ENCODE assay signal across 2 cellular contexts in the genomic region with DNA sequence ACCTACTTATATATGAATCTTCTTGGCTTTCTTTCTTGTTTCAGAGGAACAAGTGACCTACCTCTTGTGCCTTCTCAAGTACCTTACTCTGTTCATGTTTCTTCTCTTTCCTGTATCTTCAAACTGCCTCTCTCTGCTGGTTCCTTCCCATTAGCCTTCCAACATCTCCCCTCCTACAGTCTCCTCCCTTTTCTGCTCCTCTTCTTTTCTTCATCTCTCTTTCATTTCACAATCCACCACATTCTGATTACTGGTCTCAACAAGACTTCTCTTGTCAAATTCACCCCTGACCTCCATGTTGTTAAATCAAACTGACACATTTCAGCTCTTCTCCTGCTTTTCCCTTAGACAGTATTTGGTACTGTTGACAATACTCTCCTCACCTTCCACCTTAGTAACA.
TF ChIP-seq lines count a peak whose summit lies in the region.

No MANE protein-coding gene starts in this region.

TF ChIP-seq in GM23338, 12 proteins besides CTCF, POLR2A, EP300 and RAD21 (continued from another document):
- TF ChIP-seq, protein P1, sequence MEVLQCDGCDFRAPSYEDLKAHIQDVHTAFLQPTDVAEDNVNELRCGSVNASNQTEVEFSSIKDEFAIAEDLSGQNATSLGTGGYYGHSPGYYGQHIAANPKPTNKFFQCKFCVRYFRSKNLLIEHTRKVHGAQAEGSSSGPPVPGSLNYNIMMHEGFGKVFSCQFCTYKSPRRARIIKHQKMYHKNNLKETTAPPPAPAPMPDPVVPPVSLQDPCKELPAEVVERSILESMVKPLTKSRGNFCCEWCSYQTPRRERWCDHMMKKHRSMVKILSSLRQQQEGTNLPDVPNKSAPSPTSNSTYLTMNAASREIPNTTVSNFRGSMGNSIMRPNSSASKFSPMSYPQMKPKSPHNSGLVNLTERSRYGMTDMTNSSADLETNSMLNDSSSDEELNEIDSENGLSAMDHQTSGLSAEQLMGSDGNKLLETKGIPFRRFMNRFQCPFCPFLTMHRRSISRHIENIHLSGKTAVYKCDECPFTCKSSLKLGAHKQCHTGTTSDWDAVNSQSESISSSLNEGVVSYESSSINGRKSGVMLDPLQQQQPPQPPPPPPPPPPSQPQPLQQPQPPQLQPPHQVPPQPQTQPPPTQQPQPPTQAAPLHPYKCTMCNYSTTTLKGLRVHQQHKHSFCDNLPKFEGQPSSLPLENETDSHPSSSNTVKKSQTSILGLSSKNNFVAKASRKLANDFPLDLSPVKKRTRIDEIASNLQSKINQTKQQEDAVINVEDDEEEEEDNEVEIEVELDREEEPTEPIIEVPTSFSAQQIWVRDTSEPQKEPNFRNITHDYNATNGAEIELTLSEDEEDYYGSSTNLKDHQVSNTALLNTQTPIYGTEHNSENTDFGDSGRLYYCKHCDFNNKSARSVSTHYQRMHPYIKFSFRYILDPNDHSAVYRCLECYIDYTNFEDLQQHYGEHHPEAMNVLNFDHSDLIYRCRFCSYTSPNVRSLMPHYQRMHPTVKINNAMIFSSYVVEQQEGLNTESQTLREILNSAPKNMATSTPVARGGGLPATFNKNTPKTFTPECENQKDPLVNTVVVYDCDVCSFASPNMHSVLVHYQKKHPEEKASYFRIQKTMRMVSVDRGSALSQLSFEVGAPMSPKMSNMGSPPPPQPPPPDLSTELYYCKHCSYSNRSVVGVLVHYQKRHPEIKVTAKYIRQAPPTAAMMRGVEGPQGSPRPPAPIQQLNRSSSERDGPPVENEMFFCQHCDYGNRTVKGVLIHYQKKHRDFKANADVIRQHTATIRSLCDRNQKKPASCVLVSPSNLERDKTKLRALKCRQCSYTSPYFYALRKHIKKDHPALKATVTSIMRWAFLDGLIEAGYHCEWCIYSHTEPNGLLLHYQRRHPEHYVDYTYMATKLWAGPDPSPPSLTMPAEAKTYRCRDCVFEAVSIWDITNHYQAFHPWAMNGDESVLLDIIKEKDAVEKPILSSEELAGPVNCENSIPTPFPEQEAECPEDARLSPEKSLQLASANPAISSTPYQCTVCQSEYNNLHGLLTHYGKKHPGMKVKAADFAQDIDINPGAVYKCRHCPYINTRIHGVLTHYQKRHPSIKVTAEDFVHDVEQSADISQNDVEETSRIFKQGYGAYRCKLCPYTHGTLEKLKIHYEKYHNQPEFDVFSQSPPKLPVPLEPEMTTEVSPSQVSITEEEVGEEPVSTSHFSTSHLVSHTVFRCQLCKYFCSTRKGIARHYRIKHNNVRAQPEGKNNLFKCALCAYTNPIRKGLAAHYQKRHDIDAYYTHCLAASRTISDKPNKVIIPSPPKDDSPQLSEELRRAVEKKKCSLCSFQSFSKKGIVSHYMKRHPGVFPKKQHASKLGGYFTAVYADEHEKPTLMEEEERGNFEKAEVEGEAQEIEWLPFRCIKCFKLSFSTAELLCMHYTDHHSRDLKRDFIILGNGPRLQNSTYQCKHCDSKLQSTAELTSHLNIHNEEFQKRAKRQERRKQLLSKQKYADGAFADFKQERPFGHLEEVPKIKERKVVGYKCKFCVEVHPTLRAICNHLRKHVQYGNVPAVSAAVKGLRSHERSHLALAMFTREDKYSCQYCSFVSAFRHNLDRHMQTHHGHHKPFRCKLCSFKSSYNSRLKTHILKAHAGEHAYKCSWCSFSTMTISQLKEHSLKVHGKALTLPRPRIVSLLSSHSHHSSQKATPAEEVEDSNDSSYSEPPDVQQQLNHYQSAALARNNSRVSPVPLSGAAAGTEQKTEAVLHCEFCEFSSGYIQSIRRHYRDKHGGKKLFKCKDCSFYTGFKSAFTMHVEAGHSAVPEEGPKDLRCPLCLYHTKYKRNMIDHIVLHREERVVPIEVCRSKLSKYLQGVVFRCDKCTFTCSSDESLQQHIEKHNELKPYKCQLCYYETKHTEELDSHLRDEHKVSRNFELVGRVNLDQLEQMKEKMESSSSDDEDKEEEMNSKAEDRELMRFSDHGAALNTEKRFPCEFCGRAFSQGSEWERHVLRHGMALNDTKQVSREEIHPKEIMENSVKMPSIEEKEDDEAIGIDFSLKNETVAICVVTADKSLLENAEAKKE (CRISPR knock-in tag; IDR thresholded peaks at IDR 0.05) = no peak
- TF ChIP-seq EZH2 (IDR thresholded peaks at IDR 0.05; ENCODE audit: low read depth, unreplicated experiment) = no peak
- no peak for TF ChIP-seq POLR2AphosphoS5 (IDR thresholded peaks at IDR 0.05; ENCODE audit: low read depth)
- TF ChIP-seq CREB1 (CRISPR knock-in tag; IDR thresholded peaks at IDR 0.05; ENCODE audit: low read depth) = no peak
- TF ChIP-seq ZNF331 (CRISPR knock-in tag; IDR thresholded peaks at IDR 0.05; ENCODE audit: low read depth) = no peak
- TF ChIP-seq, protein P2, sequence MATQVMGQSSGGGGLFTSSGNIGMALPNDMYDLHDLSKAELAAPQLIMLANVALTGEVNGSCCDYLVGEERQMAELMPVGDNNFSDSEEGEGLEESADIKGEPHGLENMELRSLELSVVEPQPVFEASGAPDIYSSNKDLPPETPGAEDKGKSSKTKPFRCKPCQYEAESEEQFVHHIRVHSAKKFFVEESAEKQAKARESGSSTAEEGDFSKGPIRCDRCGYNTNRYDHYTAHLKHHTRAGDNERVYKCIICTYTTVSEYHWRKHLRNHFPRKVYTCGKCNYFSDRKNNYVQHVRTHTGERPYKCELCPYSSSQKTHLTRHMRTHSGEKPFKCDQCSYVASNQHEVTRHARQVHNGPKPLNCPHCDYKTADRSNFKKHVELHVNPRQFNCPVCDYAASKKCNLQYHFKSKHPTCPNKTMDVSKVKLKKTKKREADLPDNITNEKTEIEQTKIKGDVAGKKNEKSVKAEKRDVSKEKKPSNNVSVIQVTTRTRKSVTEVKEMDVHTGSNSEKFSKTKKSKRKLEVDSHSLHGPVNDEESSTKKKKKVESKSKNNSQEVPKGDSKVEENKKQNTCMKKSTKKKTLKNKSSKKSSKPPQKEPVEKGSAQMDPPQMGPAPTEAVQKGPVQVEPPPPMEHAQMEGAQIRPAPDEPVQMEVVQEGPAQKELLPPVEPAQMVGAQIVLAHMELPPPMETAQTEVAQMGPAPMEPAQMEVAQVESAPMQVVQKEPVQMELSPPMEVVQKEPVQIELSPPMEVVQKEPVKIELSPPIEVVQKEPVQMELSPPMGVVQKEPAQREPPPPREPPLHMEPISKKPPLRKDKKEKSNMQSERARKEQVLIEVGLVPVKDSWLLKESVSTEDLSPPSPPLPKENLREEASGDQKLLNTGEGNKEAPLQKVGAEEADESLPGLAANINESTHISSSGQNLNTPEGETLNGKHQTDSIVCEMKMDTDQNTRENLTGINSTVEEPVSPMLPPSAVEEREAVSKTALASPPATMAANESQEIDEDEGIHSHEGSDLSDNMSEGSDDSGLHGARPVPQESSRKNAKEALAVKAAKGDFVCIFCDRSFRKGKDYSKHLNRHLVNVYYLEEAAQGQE (IDR thresholded peaks at IDR 0.05; ENCODE audit: unreplicated experiment) = no peak
- no peak for TF ChIP-seq NANOG (IDR thresholded peaks at IDR 0.05; ENCODE audit: borderline replicate concordance)
- TF ChIP-seq, protein P3, sequence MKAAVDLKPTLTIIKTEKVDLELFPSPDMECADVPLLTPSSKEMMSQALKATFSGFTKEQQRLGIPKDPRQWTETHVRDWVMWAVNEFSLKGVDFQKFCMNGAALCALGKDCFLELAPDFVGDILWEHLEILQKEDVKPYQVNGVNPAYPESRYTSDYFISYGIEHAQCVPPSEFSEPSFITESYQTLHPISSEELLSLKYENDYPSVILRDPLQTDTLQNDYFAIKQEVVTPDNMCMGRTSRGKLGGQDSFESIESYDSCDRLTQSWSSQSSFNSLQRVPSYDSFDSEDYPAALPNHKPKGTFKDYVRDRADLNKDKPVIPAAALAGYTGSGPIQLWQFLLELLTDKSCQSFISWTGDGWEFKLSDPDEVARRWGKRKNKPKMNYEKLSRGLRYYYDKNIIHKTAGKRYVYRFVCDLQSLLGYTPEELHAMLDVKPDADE (IDR thresholded peaks at IDR 0.05) = no peak
- no peak for TF ChIP-seq ZNF114 (CRISPR knock-in tag; IDR thresholded peaks at IDR 0.05)

TF ChIP-seq in WTC11, 78 proteins besides CTCF, POLR2A, EP300 and RAD21 (continued from another document):
- TF ChIP-seq, protein P4, sequence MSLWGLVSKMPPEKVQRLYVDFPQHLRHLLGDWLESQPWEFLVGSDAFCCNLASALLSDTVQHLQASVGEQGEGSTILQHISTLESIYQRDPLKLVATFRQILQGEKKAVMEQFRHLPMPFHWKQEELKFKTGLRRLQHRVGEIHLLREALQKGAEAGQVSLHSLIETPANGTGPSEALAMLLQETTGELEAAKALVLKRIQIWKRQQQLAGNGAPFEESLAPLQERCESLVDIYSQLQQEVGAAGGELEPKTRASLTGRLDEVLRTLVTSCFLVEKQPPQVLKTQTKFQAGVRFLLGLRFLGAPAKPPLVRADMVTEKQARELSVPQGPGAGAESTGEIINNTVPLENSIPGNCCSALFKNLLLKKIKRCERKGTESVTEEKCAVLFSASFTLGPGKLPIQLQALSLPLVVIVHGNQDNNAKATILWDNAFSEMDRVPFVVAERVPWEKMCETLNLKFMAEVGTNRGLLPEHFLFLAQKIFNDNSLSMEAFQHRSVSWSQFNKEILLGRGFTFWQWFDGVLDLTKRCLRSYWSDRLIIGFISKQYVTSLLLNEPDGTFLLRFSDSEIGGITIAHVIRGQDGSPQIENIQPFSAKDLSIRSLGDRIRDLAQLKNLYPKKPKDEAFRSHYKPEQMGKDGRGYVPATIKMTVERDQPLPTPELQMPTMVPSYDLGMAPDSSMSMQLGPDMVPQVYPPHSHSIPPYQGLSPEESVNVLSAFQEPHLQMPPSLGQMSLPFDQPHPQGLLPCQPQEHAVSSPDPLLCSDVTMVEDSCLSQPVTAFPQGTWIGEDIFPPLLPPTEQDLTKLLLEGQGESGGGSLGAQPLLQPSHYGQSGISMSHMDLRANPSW (CRISPR knock-in tag; conservative IDR thresholded peaks at IDR 0.05; ENCODE audit: low read depth) = no peak
- TF ChIP-seq ZNF423 (CRISPR knock-in tag; IDR thresholded peaks at IDR 0.05) (no peak), FOXP1 (CRISPR knock-in tag; IDR thresholded peaks at IDR 0.05; ENCODE audit: borderline replicate concordance) (no peak), ZNF396 (CRISPR knock-in tag; IDR thresholded peaks at IDR 0.05; ENCODE audit: borderline replicate concordance) (no peak), NR3C1 (CRISPR knock-in tag; conservative IDR thresholded peaks at IDR 0.05; ENCODE audit: low read depth) (no peak), KAT7 (CRISPR knock-in tag; IDR thresholded peaks at IDR 0.05; ENCODE audit: borderline replicate concordance) (no peak), ZNF219 (CRISPR knock-in tag; IDR thresholded peaks at IDR 0.05; ENCODE audit: borderline replicate concordance) (no peak), JUN (CRISPR knock-in tag; IDR thresholded peaks at IDR 0.05) (no peak), ZNF121 (CRISPR knock-in tag; IDR thresholded peaks at IDR 0.05) (no peak)
- TF ChIP-seq, protein P5, sequence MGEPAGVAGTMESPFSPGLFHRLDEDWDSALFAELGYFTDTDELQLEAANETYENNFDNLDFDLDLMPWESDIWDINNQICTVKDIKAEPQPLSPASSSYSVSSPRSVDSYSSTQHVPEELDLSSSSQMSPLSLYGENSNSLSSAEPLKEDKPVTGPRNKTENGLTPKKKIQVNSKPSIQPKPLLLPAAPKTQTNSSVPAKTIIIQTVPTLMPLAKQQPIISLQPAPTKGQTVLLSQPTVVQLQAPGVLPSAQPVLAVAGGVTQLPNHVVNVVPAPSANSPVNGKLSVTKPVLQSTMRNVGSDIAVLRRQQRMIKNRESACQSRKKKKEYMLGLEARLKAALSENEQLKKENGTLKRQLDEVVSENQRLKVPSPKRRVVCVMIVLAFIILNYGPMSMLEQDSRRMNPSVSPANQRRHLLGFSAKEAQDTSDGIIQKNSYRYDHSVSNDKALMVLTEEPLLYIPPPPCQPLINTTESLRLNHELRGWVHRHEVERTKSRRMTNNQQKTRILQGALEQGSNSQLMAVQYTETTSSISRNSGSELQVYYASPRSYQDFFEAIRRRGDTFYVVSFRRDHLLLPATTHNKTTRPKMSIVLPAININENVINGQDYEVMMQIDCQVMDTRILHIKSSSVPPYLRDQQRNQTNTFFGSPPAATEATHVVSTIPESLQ (CRISPR knock-in tag; IDR thresholded peaks at IDR 0.05) = no peak
- TF ChIP-seq, protein P6, sequence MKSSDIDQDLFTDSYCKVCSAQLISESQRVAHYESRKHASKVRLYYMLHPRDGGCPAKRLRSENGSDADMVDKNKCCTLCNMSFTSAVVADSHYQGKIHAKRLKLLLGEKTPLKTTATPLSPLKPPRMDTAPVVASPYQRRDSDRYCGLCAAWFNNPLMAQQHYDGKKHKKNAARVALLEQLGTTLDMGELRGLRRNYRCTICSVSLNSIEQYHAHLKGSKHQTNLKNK (CRISPR knock-in tag; IDR thresholded peaks at IDR 0.05) = no peak
- TF ChIP-seq, protein P7, sequence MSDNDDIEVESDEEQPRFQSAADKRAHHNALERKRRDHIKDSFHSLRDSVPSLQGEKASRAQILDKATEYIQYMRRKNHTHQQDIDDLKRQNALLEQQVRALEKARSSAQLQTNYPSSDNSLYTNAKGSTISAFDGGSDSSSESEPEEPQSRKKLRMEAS (CRISPR knock-in tag; IDR thresholded peaks at IDR 0.05) = no peak
